ENCODE assay signal across 13 cellular contexts in the genomic region with DNA sequence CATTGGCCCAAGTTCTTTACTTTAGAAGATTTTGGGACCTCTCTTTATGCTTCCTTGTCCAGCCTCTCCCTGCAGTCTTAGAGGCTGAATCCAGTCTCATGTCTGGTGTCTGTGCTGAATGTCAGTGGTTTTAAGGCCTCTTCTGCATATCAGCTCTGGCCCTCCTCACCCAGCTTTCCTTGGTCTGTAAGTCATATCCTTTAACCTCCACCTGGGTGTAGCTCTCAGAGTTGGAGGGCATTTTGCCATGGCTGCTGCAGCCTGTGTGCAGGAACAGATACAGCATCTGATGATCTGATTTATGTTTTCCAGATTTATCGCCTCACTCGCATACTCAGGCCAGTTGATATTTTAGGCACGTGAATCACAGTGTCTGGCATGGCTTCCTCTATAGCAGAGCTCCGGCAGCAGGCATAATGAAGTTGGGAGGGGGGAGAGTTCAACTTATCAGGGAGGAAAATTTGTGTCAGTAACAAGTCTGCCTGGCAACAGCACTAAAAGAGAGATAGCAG.
DNase-seq lines count a peak whose midpoint lies in the region; ATAC-seq, FAIRE-seq and TF ChIP-seq lines count a peak whose summit lies in the region.
"Had no signal": no experiment of that assay in that cellular context is flagged by ENCODE, and none has a peak within 500 bp of the region (broad histone marks: within the 10 kb centered on the region; RNA-seq: fewer than 3 reads in every experiment).

No MANE protein-coding gene starts in this region.

- intact Hi-C loops in Right ventricle myocardium inferior (cut with DNase I) (no loop called here), K562 (cut with micrococcal nuclease) (no loop called here), left lung (cut with DNase I) (no loop called here)

- H3K27me3 ChIP-seq in right atrium auricular region (no peaks in the 10 kb centered on the region), K562 (ENCODE audit: control insufficient read depth in 2 of 2, insufficient read depth in 2 of 2, low read length in 2 of 2) (no peaks in the 10 kb centered on the region), left lung (no peaks in the 10 kb centered on the region)
- H3K27me3 ChIP-seq: foreskin keratinocyte, testis had no signal

- TF ChIP-seq CTCF in right atrium auricular region (IDR thresholded peaks at IDR 0.05): no peak
- no peak for TF ChIP-seq CTCF in K562 (IDR thresholded peaks at IDR 0.05 in 2 of 3, conservative IDR thresholded peaks at IDR 0.05 in 1 of 3; ENCODE audit: insufficient read depth in 2 of 3, low read depth in 1 of 3, low read length in 3 of 3)
- TF ChIP-seq CTCF in left lung (IDR thresholded peaks at IDR 0.05): no peak
- no peak for TF ChIP-seq CTCF in GM10266 (IDR thresholded peaks at IDR 0.05; ENCODE audit: control insufficient read depth, insufficient read depth, low read depth, missing control alignments)

- H3K79me2 ChIP-seq in K562 (ENCODE audit: control insufficient read depth, insufficient read depth, low read length): no peaks in the 10 kb centered on the region

- FAIRE-seq in K562 (lab: Jason Lieb, UNC) (no peak), urothelium cell line (lab: Jason Lieb, UNC) (peak; percentile 55)
- FAIRE-seq: G401.6 had no signal

- POLR2A ChIA-PET in K562 (lab: Yijun Ruan, JAX): no interaction called here

- no TSS peak for BruUV-seq in K562 (replicated peaks; lab: Mats Ljungman, UMichigan)

- peak overlapping the region in 1 of 2 donors; percentile 45 for H3K27ac ChIP-seq in right atrium auricular region
- no peak overlapping the region for H3K27ac ChIP-seq in K562 (ENCODE audit: extremely low read depth, low read depth, low read length)
- no peak overlapping the region for H3K27ac ChIP-seq in left lung
- H3K27ac ChIP-seq: foreskin keratinocyte, testis had no signal

- DNase-seq in Right ventricle myocardium inferior (ENCODE audit: missing footprints): no peak
- no peak for DNase-seq in right atrium auricular region (ENCODE audit: low spot score)
- no peak for DNase-seq in K562 (ENCODE audit: extremely low read depth in 1 of 4, low spot score in 3 of 4)
- DNase-seq in left lung: no peak
- no peak for DNase-seq in urothelium cell line (ENCODE audit: low spot score)
- DNase-seq in GM10266 (ENCODE audit: extremely low spot score): no peak
- DNase-seq: activated CD4-positive, alpha-beta T cell treated with anti-CD3 and anti-CD28 coated beads for 36 hours; cerebellar nuclear complex; foreskin keratinocyte; testis had no signal

- in situ Hi-C loops in K562 (cut with MboI): no loop called here

- H3K4me1 ChIP-seq in right atrium auricular region (peaks cover 0 to 11% of the 10 kb centered on the region in 2 donors), K562 (replicated peaks in 1 of 2; ENCODE audit: control insufficient read depth in 2 of 2, insufficient read depth in 2 of 2, low read length in 2 of 2) (no peaks in the 10 kb centered on the region), left lung (peaks cover 0 to 7% of the 10 kb centered on the region in 2 donors)
- H3K4me1 ChIP-seq: testis had no signal

- no peak for TF ChIP-seq EP300 in K562 (IDR thresholded peaks at IDR 0.05; ENCODE audit: low read length)

- H3K36me3 ChIP-seq in right atrium auricular region (no peaks in the 10 kb centered on the region), K562 (ENCODE audit: control insufficient read depth, insufficient read depth, low read length) (no peaks in the 10 kb centered on the region), left lung (no peaks in the 10 kb centered on the region)

- no peaks in the 10 kb centered on the region for H3K9me1 ChIP-seq in K562 (ENCODE audit: control insufficient read depth, insufficient read depth, low read length)

- H3K4me3 ChIP-seq in right atrium auricular region (no peak overlapping the region), K562 (no peak overlapping the region), left lung (no peak overlapping the region)
- H3K4me3 ChIP-seq: testis had no signal

- no peak overlapping the region for H3K4me2 ChIP-seq in K562 (ENCODE audit: insufficient read depth, low read length)

- no peak for TF ChIP-seq POLR2A in K562 (conservative IDR thresholded peaks at IDR 0.05)

- CTCF ChIA-PET in K562 (lab: Yijun Ruan, JAX; ENCODE audit: low intra/inter-chr PET ratio): no interaction called here

- no peak for TF ChIP-seq RAD21 in K562 (CRISPR knock-in tag; conservative IDR thresholded peaks at IDR 0.05 in 1 of 2, IDR thresholded peaks at IDR 0.05 in 1 of 2)

- H3K9me3 ChIP-seq in right atrium auricular region (no peaks in the 10 kb centered on the region), K562 (replicated peaks; ENCODE audit: control insufficient read depth, insufficient read depth, low read depth, low read length) (no peaks in the 10 kb centered on the region), left lung (no peaks in the 10 kb centered on the region)
- H3K9me3 ChIP-seq: testis had no signal

- 0% methylated on average over 3 of the region's 4 CpGs for WGBS in K562 (ENCODE audit: insufficient coverage, low coverage, missing lambda C conversion rate)

- ATAC-seq in Right ventricle myocardium inferior: peak; percentile 42
- no peak for ATAC-seq in K562
- ATAC-seq in left lung: peak; percentile 48
- no peak for ATAC-seq in GM18502 (IDR thresholded peaks at IDR 0.05; ENCODE audit: poor library complexity, unreplicated experiment)
- ATAC-seq in HG03342 (IDR thresholded peaks at IDR 0.05; ENCODE audit: unreplicated experiment): no peak
- ATAC-seq: activated CD4-positive, alpha-beta T cell treated with anti-CD3 and anti-CD28 coated beads for 36 hours; foreskin keratinocyte had no signal

- H3K9ac ChIP-seq in K562 (ENCODE audit: insufficient read depth in 1 of 2, low read depth in 2 of 2, low read length in 2 of 2): no peak overlapping the region

- H4K20me1 ChIP-seq in K562 (replicated peaks; ENCODE audit: control insufficient read depth, insufficient read depth, low read length): no peaks in the 10 kb centered on the region

- H2AFZ ChIP-seq in K562 (ENCODE audit: low read depth, low read length): no peak overlapping the region

TF ChIP-seq in K562, 482 proteins besides CTCF, POLR2A, EP300 and RAD21:
- TF ChIP-seq CBX8 (IDR thresholded peaks at IDR 0.05; ENCODE audit: borderline replicate concordance, extremely low read depth, low read depth, low read length, poor library complexity, severe bottlenecking) (no peak), BHLHE40 (IDR thresholded peaks at IDR 0.05; ENCODE audit: low read length) (peak; percentile 29; the same call in 1 of the 2 replicates), CBFA2T3 (IDR thresholded peaks at IDR 0.05) (0 out of 2 replicates have a peak, but pooled peaks have one; percentile 6)
- TF ChIP-seq, protein P1, sequence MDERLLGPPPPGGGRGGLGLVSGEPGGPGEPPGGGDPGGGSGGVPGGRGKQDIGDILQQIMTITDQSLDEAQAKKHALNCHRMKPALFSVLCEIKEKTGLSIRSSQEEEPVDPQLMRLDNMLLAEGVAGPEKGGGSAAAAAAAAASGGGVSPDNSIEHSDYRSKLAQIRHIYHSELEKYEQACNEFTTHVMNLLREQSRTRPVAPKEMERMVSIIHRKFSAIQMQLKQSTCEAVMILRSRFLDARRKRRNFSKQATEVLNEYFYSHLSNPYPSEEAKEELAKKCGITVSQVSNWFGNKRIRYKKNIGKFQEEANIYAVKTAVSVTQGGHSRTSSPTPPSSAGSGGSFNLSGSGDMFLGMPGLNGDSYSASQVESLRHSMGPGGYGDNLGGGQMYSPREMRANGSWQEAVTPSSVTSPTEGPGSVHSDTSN (CRISPR knock-in tag; IDR thresholded peaks at IDR 0.05; ENCODE audit: low read depth): no peak
- TF ChIP-seq, protein P1 (tag; conservative IDR thresholded peaks at IDR 0.05; ENCODE audit: low read depth): peak; percentile 54; the same call in 1 of the 2 replicates
- TF ChIP-seq, protein P2, sequence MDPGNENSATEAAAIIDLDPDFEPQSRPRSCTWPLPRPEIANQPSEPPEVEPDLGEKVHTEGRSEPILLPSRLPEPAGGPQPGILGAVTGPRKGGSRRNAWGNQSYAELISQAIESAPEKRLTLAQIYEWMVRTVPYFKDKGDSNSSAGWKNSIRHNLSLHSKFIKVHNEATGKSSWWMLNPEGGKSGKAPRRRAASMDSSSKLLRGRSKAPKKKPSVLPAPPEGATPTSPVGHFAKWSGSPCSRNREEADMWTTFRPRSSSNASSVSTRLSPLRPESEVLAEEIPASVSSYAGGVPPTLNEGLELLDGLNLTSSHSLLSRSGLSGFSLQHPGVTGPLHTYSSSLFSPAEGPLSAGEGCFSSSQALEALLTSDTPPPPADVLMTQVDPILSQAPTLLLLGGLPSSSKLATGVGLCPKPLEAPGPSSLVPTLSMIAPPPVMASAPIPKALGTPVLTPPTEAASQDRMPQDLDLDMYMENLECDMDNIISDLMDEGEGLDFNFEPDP (CRISPR knock-in tag; IDR thresholded peaks at IDR 0.05): no peak
- TF ChIP-seq, protein P3, sequence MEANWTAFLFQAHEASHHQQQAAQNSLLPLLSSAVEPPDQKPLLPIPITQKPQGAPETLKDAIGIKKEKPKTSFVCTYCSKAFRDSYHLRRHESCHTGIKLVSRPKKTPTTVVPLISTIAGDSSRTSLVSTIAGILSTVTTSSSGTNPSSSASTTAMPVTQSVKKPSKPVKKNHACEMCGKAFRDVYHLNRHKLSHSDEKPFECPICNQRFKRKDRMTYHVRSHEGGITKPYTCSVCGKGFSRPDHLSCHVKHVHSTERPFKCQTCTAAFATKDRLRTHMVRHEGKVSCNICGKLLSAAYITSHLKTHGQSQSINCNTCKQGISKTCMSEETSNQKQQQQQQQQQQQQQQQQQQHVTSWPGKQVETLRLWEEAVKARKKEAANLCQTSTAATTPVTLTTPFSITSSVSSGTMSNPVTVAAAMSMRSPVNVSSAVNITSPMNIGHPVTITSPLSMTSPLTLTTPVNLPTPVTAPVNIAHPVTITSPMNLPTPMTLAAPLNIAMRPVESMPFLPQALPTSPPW (CRISPR knock-in tag; IDR thresholded peaks at IDR 0.05): peak; percentile 37; the same call in 1 of the 2 replicates

Comparison
In these comparisons a context has a peak if more than half of its experiments do, and no peak if none do; other contexts are left out.
1. ATAC-seq: peak in Right ventricle myocardium inferior (single experiment) and left lung (single experiment); none in K562 (single experiment), GM18502 (single experiment) and HG03342 (single experiment).